Comparison of ENCODE assay signal across 15 cellular contexts in the genomic region with DNA sequence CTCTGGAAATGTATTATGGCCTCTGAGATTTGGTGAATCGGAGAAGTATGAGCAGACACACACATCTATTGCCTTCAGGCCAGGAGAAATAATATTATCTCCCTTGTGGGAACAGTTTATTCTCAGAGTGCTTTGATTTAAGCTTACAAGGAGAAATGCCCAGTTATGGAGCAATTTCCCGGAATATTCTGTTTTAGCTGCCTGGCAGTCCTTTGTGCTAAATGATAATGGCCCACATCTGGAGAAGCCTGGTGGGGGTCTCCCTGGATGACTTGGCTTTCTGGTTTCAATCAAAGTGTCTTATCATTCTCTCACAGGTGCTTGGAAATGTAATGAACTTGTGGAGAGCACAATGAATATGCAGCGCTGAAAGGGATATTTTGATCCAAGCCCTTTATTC.
"Had no signal": no experiment of that assay in that cellular context is flagged by ENCODE, and none has a peak within 500 bp of the region (broad histone marks: within the 10 kb centered on the region; RNA-seq: fewer than 3 reads in every experiment).

No MANE protein-coding gene starts in this region.

- H3K36me3 ChIP-seq: neural progenitor cell, pancreas, tibial nerve had no signal

- H3K9ac ChIP-seq: neural progenitor cell had no signal

- DNase-seq: activated CD4-positive, alpha-beta T cell treated with anti-CD3 and anti-CD28 coated beads for 48 hours; activated CD8-positive, alpha-beta T cell treated with anti-CD3 and anti-CD28 coated beads for 36 hours; activated effector memory CD4-positive, alpha-beta T cell treated with Interleukin-2 at 50 U/mL for 16 hours; activated T-cell treated with anti-CD3 and anti-CD28 coated beads, Interleukin-2, amount 50 U/mL, for 4 hours; amniotic stem cell; dorsolateral prefrontal cortex; endodermal cell; foreskin fibroblast; glutamatergic neuron; immature natural killer cell; pancreas; T-helper 2 cell had no signal

- H3K4me1 ChIP-seq: neural progenitor cell, pancreas had no signal

- H3K27me3 ChIP-seq: dorsolateral prefrontal cortex, neural progenitor cell, pancreas, tibial nerve had no signal

- H3K4me3 ChIP-seq: dorsolateral prefrontal cortex, neural progenitor cell, pancreas, tibial nerve had no signal

- H3K27ac ChIP-seq: dorsolateral prefrontal cortex, neural progenitor cell, pancreas had no signal

- ATAC-seq: activated CD8-positive, alpha-beta T cell treated with anti-CD3 and anti-CD28 coated beads for 36 hours; activated T-cell treated with anti-CD3 and anti-CD28 coated beads, Interleukin-2, amount 50 U/mL, for 4 hours; pancreas; stimulated activated effector memory CD8-positive, alpha-beta T cell treated with anti-CD3 and anti-CD28 coated beads, Interleukin-12 subunit alpha, Interleukin-12 subunit beta, amount 100 ng/mL, for 72 hours had no signal

- H3K9me3 ChIP-seq: pancreas, tibial nerve had no signal
